9 cellular contexts compared by ENCODE assay signal in the genomic region with DNA sequence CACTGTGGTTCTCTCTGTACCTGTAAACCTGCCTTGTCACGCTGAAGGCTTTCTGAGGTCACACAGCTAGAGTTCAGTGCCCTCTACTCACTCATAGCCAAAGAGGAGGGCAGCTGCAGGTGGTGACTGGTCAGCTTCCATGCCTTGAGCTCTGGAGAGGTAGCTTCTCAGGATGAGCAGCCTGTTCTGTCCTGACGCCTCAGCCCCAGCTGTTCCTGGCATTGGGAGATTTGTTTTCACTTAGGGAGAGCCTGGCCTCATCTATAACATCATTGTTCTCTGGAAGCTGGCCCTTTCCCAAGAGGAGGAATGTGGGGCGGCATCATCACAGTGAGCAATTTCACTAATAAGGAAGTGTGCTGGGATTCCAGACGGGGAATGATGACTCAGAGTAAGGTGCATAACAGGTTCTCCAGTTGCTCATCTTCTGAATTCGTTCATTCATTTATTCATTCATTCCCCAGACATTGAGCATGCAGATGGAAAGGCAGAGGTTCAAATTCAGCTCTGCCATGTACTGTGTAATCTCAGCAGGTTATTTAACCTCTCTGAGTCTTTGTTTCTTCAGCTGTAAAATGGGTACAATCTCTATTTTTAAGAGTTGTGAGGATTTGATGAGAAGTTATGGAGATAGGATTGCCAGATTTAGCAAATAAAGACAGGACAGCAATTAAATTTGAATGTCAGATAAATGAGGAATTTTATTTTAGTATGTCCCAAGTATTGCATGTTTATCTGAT.
DNase-seq lines count a peak whose midpoint lies in the region; ATAC-seq, FAIRE-seq and TF ChIP-seq lines count a peak whose summit lies in the region.
"Had no signal": no experiment of that assay in that cellular context is flagged by ENCODE, and none has a peak within 500 bp of the region (broad histone marks: within the 10 kb centered on the region; RNA-seq: fewer than 3 reads in every experiment).

No MANE protein-coding gene starts in this region.

- H3K4me3 ChIP-seq in fibroblast of pulmonary artery (replicated peaks; ENCODE audit: low read depth, low read length) (no peak overlapping the region), skeletal muscle cell (ENCODE audit: low read depth, low read length) (no peak overlapping the region)

- FAIRE-seq in RCC 7860 (lab: Jason Lieb, UNC), result peak; percentile 92
- FAIRE-seq: colon had no signal

- peak; percentile 80 for DNase-seq in H4 (ENCODE audit: low spot score)
- peak; percentile 96 for DNase-seq in RCC 7860 (ENCODE audit: low spot score)
- DNase-seq in fibroblast of pulmonary artery (ENCODE audit: low read depth), result peak; percentile 82
- peak; percentile 80 for DNase-seq in skeletal muscle cell (ENCODE audit: low read depth)

- TF ChIP-seq CTCF in fibroblast of pulmonary artery (IDR thresholded peaks at IDR 0.05; ENCODE audit: low read length, missing control alignments), result no peak

- ATAC-seq in GM18505 (IDR thresholded peaks at IDR 0.05; ENCODE audit: unreplicated experiment) (no peak), HG03108 (IDR thresholded peaks at IDR 0.05; ENCODE audit: unreplicated experiment) (no peak), HG02610 (IDR thresholded peaks at IDR 0.05; ENCODE audit: unreplicated experiment) (no peak), HG02885 (IDR thresholded peaks at IDR 0.05; ENCODE audit: poor library complexity, unreplicated experiment) (no peak)

- no peak for TF ChIP-seq POLR2A in GM18505 (IDR thresholded peaks at IDR 0.05; ENCODE audit: borderline replicate concordance, extremely low read depth, insufficient read depth, insufficient read length)
